In the genomic region with DNA sequence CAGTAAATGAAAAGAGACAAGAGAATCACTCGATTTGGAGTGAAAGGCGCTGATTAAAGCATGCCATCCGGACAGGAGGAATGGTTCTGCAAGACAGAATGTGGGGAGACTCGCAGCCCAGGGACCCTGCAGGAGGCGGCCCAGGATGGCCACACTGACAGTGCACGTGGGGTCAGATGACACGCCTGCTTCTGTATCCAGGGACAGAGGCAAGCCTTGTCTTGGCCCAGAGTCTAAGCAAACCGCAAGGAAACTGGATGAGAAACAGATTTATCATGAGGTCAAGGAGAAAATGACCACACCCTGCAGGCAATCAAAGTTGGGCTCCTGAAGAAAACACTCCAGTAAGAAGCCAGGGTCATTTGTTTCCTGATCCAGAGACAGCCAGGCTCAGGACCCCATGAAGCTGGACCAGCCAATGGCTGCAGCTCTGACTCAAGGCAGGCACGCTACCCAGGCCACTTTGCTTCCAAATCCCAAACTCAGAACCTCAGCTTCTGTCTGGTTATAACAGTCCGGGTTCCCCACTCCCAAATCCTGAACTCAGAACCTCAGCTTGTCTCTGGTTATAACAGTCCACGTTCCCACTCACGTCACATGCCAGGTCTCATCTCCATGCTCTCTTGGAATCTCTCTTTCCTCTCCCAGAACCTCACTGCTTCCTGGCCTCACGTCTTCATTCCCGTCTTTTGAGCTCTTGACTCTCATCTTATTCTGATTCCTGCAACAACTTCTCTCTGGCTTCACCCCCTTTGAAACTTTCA, we compare ENCODE assay signal across 26 cellular contexts.
DNase-seq lines count a peak whose midpoint lies in the region; ATAC-seq, FAIRE-seq and TF ChIP-seq lines count a peak whose summit lies in the region.
"Had no signal": no experiment of that assay in that cellular context is flagged by ENCODE, and none has a peak within 500 bp of the region (broad histone marks: within the 10 kb centered on the region; RNA-seq: fewer than 3 reads in every experiment).

No MANE protein-coding gene starts in this region.

- H3K79me2 ChIP-seq in neural progenitor cell (ENCODE audit: low read depth): no peaks in the 10 kb centered on the region

- H2AFZ ChIP-seq in neural progenitor cell (replicated peaks): no peak overlapping the region

- ATAC-seq in pancreas: no peak
- no peak for ATAC-seq in GM21528 (IDR thresholded peaks at IDR 0.05; ENCODE audit: low FRiP score, unreplicated experiment)
- ATAC-seq: esophagus mucosa, left lung, psoas muscle had no signal

- H3K4me3 ChIP-seq in fibroblast of the aortic adventitia (ENCODE audit: low read depth, low read length) (no peak overlapping the region), neural progenitor cell (no peak overlapping the region), uterus (no peak overlapping the region), pancreas (no peak overlapping the region)
- H3K4me3 ChIP-seq: BLaER1, left lung, psoas muscle, sigmoid colon, tibial nerve had no signal

- no peaks in the 10 kb centered on the region for H4K20me1 ChIP-seq in neural progenitor cell (ENCODE audit: low read depth)
- H4K20me1 ChIP-seq: BLaER1 had no signal

- no peaks in the 10 kb centered on the region for H3K36me3 ChIP-seq in neural progenitor cell
- H3K36me3 ChIP-seq in uterus: no peaks in the 10 kb centered on the region
- no peaks in the 10 kb centered on the region for H3K36me3 ChIP-seq in pancreas
- H3K36me3 ChIP-seq: BLaER1, left lung, sigmoid colon, tibial nerve had no signal

- no peaks in the 10 kb centered on the region for H3K4me1 ChIP-seq in neural progenitor cell
- H3K4me1 ChIP-seq in uterus: no peaks in the 10 kb centered on the region
- H3K4me1 ChIP-seq in pancreas: no peaks in the 10 kb centered on the region
- H3K4me1 ChIP-seq: left lung, psoas muscle, sigmoid colon had no signal

- H3F3A ChIP-seq in neural progenitor cell (ENCODE audit: low read depth): no peaks in the 10 kb centered on the region

- WGBS in pancreas, 2 donors: 55 to 68% methylated on average over 14 of the region's 14 CpGs

- peak overlapping the region; percentile 46 for H3K27ac Mint-ChIP-seq in neural progenitor cell
- H3K27ac Mint-ChIP-seq: activated B cell treated with CpG ODN at 0.5 μM for 24 hours, mesothelial cell of epicardium had no signal

- H3K9me3 Mint-ChIP-seq in neural progenitor cell: no peaks in the 10 kb centered on the region
- H3K9me3 Mint-ChIP-seq: activated B cell treated with CpG ODN at 0.5 μM for 24 hours, mesothelial cell of epicardium had no signal

- FAIRE-seq in pancreas (lab: Jason Lieb, UNC): no peak
- FAIRE-seq: islet of Langerhans had no signal

- intact Hi-C loops in uterus (cut with DNase I; ENCODE audit: low total_unique reads) (no loop called here), pancreas (cut with DNase I) (no loop called here)

- H3K9ac ChIP-seq in neural progenitor cell: no peak overlapping the region
- H3K9ac ChIP-seq: BLaER1, SK-N-SH had no signal

- no peaks in the 10 kb centered on the region for H3K36me3 Mint-ChIP-seq in neural progenitor cell
- H3K36me3 Mint-ChIP-seq: mesothelial cell of epicardium, naive B cell had no signal

- H3K4me2 ChIP-seq in neural progenitor cell: no peak overlapping the region
- H3K4me2 ChIP-seq: SK-N-SH had no signal

- H3K27me3 ChIP-seq in neural progenitor cell (no peaks in the 10 kb centered on the region), uterus (no peaks in the 10 kb centered on the region), pancreas (no peaks in the 10 kb centered on the region)
- H3K27me3 ChIP-seq: BLaER1, left lung, sigmoid colon, tibial nerve had no signal

- H3K4me1 Mint-ChIP-seq in neural progenitor cell: peaks cover 13% of the 10 kb centered on the region
- H3K4me1 Mint-ChIP-seq: activated B cell treated with CpG ODN at 0.5 μM for 24 hours, mesothelial cell of epicardium, naive B cell had no signal

- TF ChIP-seq CTCF in fibroblast of the aortic adventitia (IDR thresholded peaks at IDR 0.05; ENCODE audit: insufficient read depth, low read length) (no peak), neural progenitor cell (IDR thresholded peaks at IDR 0.05) (no peak), uterus (IDR thresholded peaks at IDR 0.05) (no peak), pancreas (IDR thresholded peaks at IDR 0.05) (no peak)

- no peak for TF ChIP-seq POLR2A in uterus (IDR thresholded peaks at IDR 0.05)

- H3K9me3 ChIP-seq in neural progenitor cell (ENCODE audit: low read depth): no peaks in the 10 kb centered on the region
- H3K9me3 ChIP-seq in uterus: no peaks in the 10 kb centered on the region
- no peaks in the 10 kb centered on the region for H3K9me3 ChIP-seq in pancreas
- H3K9me3 ChIP-seq: left lung, psoas muscle, sigmoid colon, SK-N-SH, tibial nerve had no signal

- DNase-seq in EH (ENCODE audit: low read depth) (peak; percentile 35), M059J (ENCODE audit: low read depth) (peak; percentile 53), fibroblast of the aortic adventitia (ENCODE audit: low read depth) (peak; percentile 32), neural progenitor cell (ENCODE audit: low spot score) (no peak), uterus (no peak), pancreas (no peak), SIG-M5 (lab: John Stamatoyannopoulos, UW) (no peak)
- DNase-seq: activated B cell treated with CpG ODN at 0.5 μM for 24 hours; activated CD4-positive, alpha-beta T cell treated with anti-CD3 and anti-CD28 coated beads, Interleukin-2, amount 50 U/mL, for 1 hour; activated naive CD4-positive, alpha-beta T cell; glutamatergic neuron; left lung; naive B cell; NCI-H1092 treated with DMSO at 0.1 percent for 48 hours; NCI-H187; NCI-H446 treated with DMSO at 0.1 percent for 48 hours; psoas muscle; sigmoid colon; stimulated activated CD4-positive, alpha-beta T cell treated with anti-CD3 and anti-CD28 coated beads, Interleukin-4, amount 100 ng/mL, for 4 hours had no signal

- H3K27ac ChIP-seq in neural progenitor cell (no peak overlapping the region), uterus (no peak overlapping the region), pancreas (no peak overlapping the region)
- H3K27ac ChIP-seq: BLaER1, left lung, psoas muscle, sigmoid colon had no signal

- H3K27me3 Mint-ChIP-seq in neural progenitor cell (ENCODE audit: insufficient read depth, low read depth): peaks cover 2% of the 10 kb centered on the region
- H3K27me3 Mint-ChIP-seq: activated B cell treated with CpG ODN at 0.5 μM for 24 hours had no signal

- no peak overlapping the region for H3K4me3 Mint-ChIP-seq in neural progenitor cell
- H3K4me3 Mint-ChIP-seq: activated B cell treated with CpG ODN at 0.5 μM for 24 hours, mesothelial cell of epicardium, naive B cell had no signal

Comparison
In these comparisons a context has a peak if more than half of its experiments do, and no peak if none do; other contexts are left out.
1. DNase-seq: peak in EH (single experiment), M059J (single experiment) and fibroblast of the aortic adventitia (single experiment); none in neural progenitor cell (single experiment), uterus (0 of 2), pancreas (0 of 6) and SIG-M5 (single experiment).